ENCODE assay signal across 27 cellular contexts in the genomic region with DNA sequence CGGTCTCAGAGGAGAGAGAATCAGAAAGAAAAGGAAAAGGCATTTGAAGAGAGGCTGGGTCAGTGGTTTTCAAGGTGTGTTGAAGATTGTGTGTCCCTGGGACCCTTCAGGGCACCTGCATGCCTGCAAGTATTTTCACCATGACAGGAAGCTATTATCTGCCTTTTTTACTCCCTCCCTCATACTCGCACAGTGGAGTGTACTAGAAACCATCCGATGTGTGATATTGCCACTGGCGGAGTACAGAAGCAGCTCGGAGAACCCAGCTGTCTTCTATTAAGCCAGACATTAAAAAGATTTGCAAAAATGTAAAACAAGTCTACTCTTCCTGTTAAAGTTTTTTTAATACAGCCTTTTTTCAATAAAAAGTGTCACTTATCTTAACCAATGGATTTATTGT. TPM values are rescaled to one million over a fixed set of nuclear protein-coding genes. Genes with fewer than 3 reads are reported as not detected.
"Had no signal": no experiment of that assay in that cellular context is flagged by ENCODE, and none has a peak within 500 bp of the region (broad histone marks: within the 10 kb centered on the region; RNA-seq: fewer than 3 reads in every experiment).

No MANE protein-coding gene starts in this region.

- ATAC-seq: activated CD4-positive, CD25-positive, alpha-beta regulatory T cell treated with anti-CD3 and anti-CD28 coated beads, Interleukin-2, amount 50 U/mL, for 24 hours; activated CD8-positive, alpha-beta memory T cell treated with anti-CD3 and anti-CD28 coated beads, Interleukin-2, amount 10 ng/mL, durations not matched to agents 7 days and 5 days; activated naive CD4-positive, alpha-beta T cell treated with anti-CD3 and anti-CD28 coated beads, Interleukin-2, amount 50 U/mL, for 72 hours; activated naive CD8-positive, alpha-beta T cell treated with anti-CD3 and anti-CD28 coated beads, Interleukin-2, amount 50 U/mL, for 24 hours had no signal

- H3K4me3 ChIP-seq: MG63, Peyer's patch, SJSA1 had no signal

- H3K4me1 Mint-ChIP-seq: activated CD8-positive, alpha-beta memory T cell treated with anti-CD3 and anti-CD28 coated beads, Interleukin-2, amount 10 ng/mL, durations not matched to agents 7 days and 5 days; activated naive CD8-positive, alpha-beta T cell treated with anti-CD3 and anti-CD28 coated beads, Interleukin-2, amount 50 U/mL, for 24 hours; brain; central memory CD8-positive, alpha-beta T cell had no signal

- H3K4me3 Mint-ChIP-seq: activated CD8-positive, alpha-beta memory T cell treated with anti-CD3 and anti-CD28 coated beads, Interleukin-2, amount 10 ng/mL, durations not matched to agents 7 days and 5 days; activated naive CD8-positive, alpha-beta T cell treated with anti-CD3 and anti-CD28 coated beads, Interleukin-2, amount 50 U/mL, for 24 hours; activated T-cell treated with anti-CD3 and anti-CD28 coated beads, Interleukin-2, amount 50 U/mL, for 24 hours; activated T-helper 1 cell treated with anti-CD3 and anti-CD28 coated beads, Interleukin-12 subunit alpha, Interleukin-12 subunit beta, Interleukin-2, Interleukin-4 antibody, amounts not matched to agents 30 ng/mL and 10 ng/mL and 1 ng/mL, durations not matched to agents 14 hours and 24 hours and 36 hours; brain; central memory CD8-positive, alpha-beta T cell; T-helper 1 cell treated with Interleukin-12 subunit alpha and Interleukin-12 subunit beta and Interleukin-4 antibody, amounts not matched to agents 30 μg/mL and 1 μg/mL, for 36 hours had no signal

- H3K9me3 Mint-ChIP-seq: activated naive CD8-positive, alpha-beta T cell treated with anti-CD3 and anti-CD28 coated beads, Interleukin-2, amount 50 U/mL, for 24 hours; activated T-cell treated with anti-CD3 and anti-CD28 coated beads, Interleukin-2, amount 50 U/mL, for 24 hours; central memory CD8-positive, alpha-beta T cell had no signal

- H3K27ac ChIP-seq: KMS-11, Peyer's patch, RWPE1, SJSA1 had no signal

- H3K9ac ChIP-seq: KMS-11 had no signal

- H3K9me3 ChIP-seq: MG63, Peyer's patch, SJSA1 had no signal

- DNase-seq: activated CD4-positive, alpha-beta T cell treated with anti-CD3 and anti-CD28 coated beads for 4 hours; activated CD4-positive, alpha-beta T cell treated with anti-CD3 and anti-CD28 coated beads, Interleukin-2, amount 50 U/mL, for 48 hours; activated CD8-positive, alpha-beta memory T cell treated with anti-CD3 and anti-CD28 coated beads, Interleukin-2, amount 10 ng/mL, durations not matched to agents 7 days and 5 days; activated effector memory CD4-positive, alpha-beta T cell treated with Interleukin-2 at 50 U/mL for 16 hours; activated naive CD4-positive, alpha-beta T cell treated with Interleukin-2 at 50 U/mL for 16 hours; activated naive CD8-positive, alpha-beta T cell treated with anti-CD3 and anti-CD28 coated beads, Interleukin-2, amount 50 U/mL, for 24 hours; activated T-cell treated with anti-CD3 and anti-CD28 coated beads, Interleukin-2, amount 50 U/mL, for 24 hours; amygdala; MG63; NCI-H1105; NCI-H1436 treated with DMSO at 0.1 percent for 48 hours; NCI-H187; NCI-H2081; NCI-H510A treated with DMSO at 0.1 percent for 48 hours; NCI-H69; Peyer's patch; SHP77 had no signal

- H3K36me3 Mint-ChIP-seq: activated CD8-positive, alpha-beta memory T cell treated with anti-CD3 and anti-CD28 coated beads, Interleukin-2, amount 10 ng/mL, durations not matched to agents 7 days and 5 days; activated naive CD4-positive, alpha-beta T cell treated with anti-CD3 and anti-CD28 coated beads, Interleukin-2, amount 50 U/mL, for 72 hours; brain had no signal

- H3K27me3 Mint-ChIP-seq: activated naive CD8-positive, alpha-beta T cell treated with anti-CD3 and anti-CD28 coated beads, Interleukin-2, amount 50 U/mL, for 24 hours; activated T-cell treated with anti-CD3 and anti-CD28 coated beads, Interleukin-2, amount 50 U/mL, for 24 hours; brain; central memory CD8-positive, alpha-beta T cell had no signal

- H3K36me3 ChIP-seq: MG63, Peyer's patch, SJSA1 had no signal

- H3K27me3 ChIP-seq: MG63, Peyer's patch, SJSA1 had no signal

- H3K4me1 ChIP-seq: SJSA1 had no signal

- H3K27ac Mint-ChIP-seq: activated CD8-positive, alpha-beta memory T cell treated with anti-CD3 and anti-CD28 coated beads, Interleukin-2, amount 10 ng/mL, durations not matched to agents 7 days and 5 days; activated naive CD4-positive, alpha-beta T cell treated with anti-CD3 and anti-CD28 coated beads, Interleukin-2, amount 50 U/mL, for 72 hours; activated naive CD8-positive, alpha-beta T cell treated with anti-CD3 and anti-CD28 coated beads, Interleukin-2, amount 50 U/mL, for 24 hours; activated T-cell treated with anti-CD3 and anti-CD28 coated beads, Interleukin-2, amount 50 U/mL, for 24 hours; activated T-helper 1 cell treated with anti-CD3 and anti-CD28 coated beads, Interleukin-12 subunit alpha, Interleukin-12 subunit beta, Interleukin-2, Interleukin-4 antibody, amounts not matched to agents 30 ng/mL and 10 ng/mL and 1 ng/mL, durations not matched to agents 14 hours and 24 hours and 36 hours; T-helper 1 cell treated with Interleukin-12 subunit alpha and Interleukin-12 subunit beta and Interleukin-4 antibody, amounts not matched to agents 30 μg/mL and 1 μg/mL, for 36 hours had no signal

RNA-seq across cellular contexts. Expression of gene RFX8, which starts 33.7 kb away (rescaled TPM):
- total RNA-seq: astrocyte, Peyer's patch had no signal
